8 cellular contexts compared by ENCODE assay signal in the genomic region with DNA sequence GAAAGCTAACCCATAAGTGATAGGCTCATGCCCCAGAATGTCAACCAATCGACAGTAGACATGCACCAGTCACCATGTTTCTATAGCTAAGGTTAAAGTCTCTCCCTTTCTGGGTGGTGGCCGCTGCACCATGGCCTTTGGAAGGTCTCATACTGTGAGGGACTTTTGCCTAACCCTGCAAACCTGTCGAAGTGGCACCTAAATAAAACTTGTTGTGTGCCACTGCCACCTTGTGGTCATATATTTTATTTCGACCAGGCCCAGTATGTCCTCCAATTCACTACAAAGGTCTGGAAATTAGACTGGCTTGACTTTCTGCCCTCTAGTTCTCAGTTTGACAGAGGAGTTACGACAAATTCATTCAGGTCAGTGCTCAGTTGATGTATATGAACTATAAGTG.
A peak's percentile ranks its signal among the peaks of the same experiment; 100 is the strongest.
DNase-seq lines count a peak whose midpoint lies in the region; ATAC-seq and TF ChIP-seq lines count a peak whose summit lies in the region.

No MANE protein-coding gene starts in this region.

- no peaks in the 10 kb centered on the region for H3K9me3 Mint-ChIP-seq in natural killer cell treated with Interleukin-12 subunit alpha and Interleukin-12 subunit beta and Interleukin-15 and Interleukin-18, amount 100 ng/mL, for 72 hours

- ATAC-seq in GM18868 (IDR thresholded peaks at IDR 0.05; ENCODE audit: unreplicated experiment) (peak; percentile 94), HG03097 (IDR thresholded peaks at IDR 0.05; ENCODE audit: low FRiP score, unreplicated experiment) (peak; percentile 89)
- no peak for ATAC-seq in natural killer cell treated with Interleukin-12 subunit alpha and Interleukin-12 subunit beta and Interleukin-15 and Interleukin-18, amount 100 ng/mL, for 72 hours

- H3K27me3 Mint-ChIP-seq in natural killer cell treated with Interleukin-12 subunit alpha and Interleukin-12 subunit beta and Interleukin-15 and Interleukin-18, amount 100 ng/mL, for 72 hours = peaks cover 0 to 10% of the 10 kb centered on the region in 2 donors

- H3K27ac Mint-ChIP-seq in natural killer cell treated with Interleukin-12 subunit alpha and Interleukin-12 subunit beta and Interleukin-15 and Interleukin-18, amount 100 ng/mL, for 72 hours = no peak overlapping the region

- no peaks in the 10 kb centered on the region for H3K36me3 Mint-ChIP-seq in natural killer cell treated with Interleukin-12 subunit alpha and Interleukin-12 subunit beta and Interleukin-15 and Interleukin-18, amount 100 ng/mL, for 72 hours

- peaks cover 0 to 3% of the 10 kb centered on the region in 2 donors for H3K4me1 Mint-ChIP-seq in natural killer cell treated with Interleukin-12 subunit alpha and Interleukin-12 subunit beta and Interleukin-15 and Interleukin-18, amount 100 ng/mL, for 72 hours (ENCODE audit: low read depth in 2 of 2)

- DNase-seq in COLO668 (lab: John Stamatoyannopoulos, UW; ENCODE audit: unreplicated experiment) (peak; percentile 58), NCI-H460 (ENCODE audit: extremely low read depth, low read depth) (peak; percentile 71), foreskin fibroblast (peak; percentile 3 to 45), putamen (ENCODE audit: low spot score) (peak; percentile 1)
- peak; percentile 65 for DNase-seq in activated CD8-positive, alpha-beta memory T cell treated with anti-CD3 and anti-CD28 coated beads for 24 hours
- no peak for DNase-seq in natural killer cell treated with Interleukin-12 subunit alpha and Interleukin-12 subunit beta and Interleukin-15 and Interleukin-18, amount 100 ng/mL, for 72 hours (ENCODE audit: low spot score)

- no peak overlapping the region for H3K4me3 Mint-ChIP-seq in natural killer cell treated with Interleukin-12 subunit alpha and Interleukin-12 subunit beta and Interleukin-15 and Interleukin-18, amount 100 ng/mL, for 72 hours

- TF ChIP-seq CTCF in foreskin fibroblast (IDR thresholded peaks at IDR 0.05; ENCODE audit: low read depth, low read length) = peak; percentile 17

- H3K4me3 ChIP-seq in foreskin fibroblast (ENCODE audit: low read depth in 1 of 2, low read length in 2 of 2) = no peak overlapping the region

Comparison
In these comparisons a context has a peak if more than half of its experiments do, and no peak if none do; other contexts are left out.
1. ATAC-seq: peak in GM18868 (single experiment) and HG03097 (single experiment); none in natural killer cell treated with Interleukin-12 subunit alpha and Interleukin-12 subunit beta and Interleukin-15 and Interleukin-18, amount 100 ng/mL, for 72 hours (0 of 2).